ENCODE assay signal across 1 cellular context in genomic region chr9:136611606-136612005, GRCh38.
TF ChIP-seq lines count a peak whose summit lies in the region.

No MANE protein-coding gene starts in this region.

TF ChIP-seq in HCT116, 20 proteins besides CTCF, POLR2A, EP300 and RAD21 (continued from another document):
- TF ChIP-seq TCF7L2 (IDR thresholded peaks at IDR 0.05; ENCODE audit: borderline replicate concordance, extremely low read depth, insufficient read depth, insufficient read length), result no peak
